In genomic region chr3:31172336-31172735, GRCh38 we compare ENCODE assay signal across 20 cellular contexts.
DNase-seq lines count a peak whose midpoint lies in the region; ATAC-seq, FAIRE-seq and TF ChIP-seq lines count a peak whose summit lies in the region.
"Had no signal": no experiment of that assay in that cellular context is flagged by ENCODE, and none has a peak within 500 bp of the region (broad histone marks: within the 10 kb centered on the region; RNA-seq: fewer than 3 reads in every experiment).

No MANE protein-coding gene starts in this region.

- H3K9ac ChIP-seq in HepG2 (ENCODE audit: insufficient read depth, low read depth, low read length) (no peak overlapping the region), astrocyte (ENCODE audit: low read length) (no peak overlapping the region), neuronal stem cell (ENCODE audit: low read depth, low read length, poor library complexity) (no peak overlapping the region)

- H3K79me1 ChIP-seq in neuronal stem cell (ENCODE audit: low read depth, low read length), result no peaks in the 10 kb centered on the region

- no peak overlapping the region for H2BK12ac ChIP-seq in neuronal stem cell (ENCODE audit: low read length)

- H3K18ac ChIP-seq in neuronal stem cell (ENCODE audit: low read length), result no peak overlapping the region

- H4K8ac ChIP-seq in neuronal stem cell (ENCODE audit: low read depth, low read length), result no peak overlapping the region

- intact Hi-C loops in right lobe of liver (cut with DNase I) (no loop called here), HepG2 (cut with micrococcal nuclease; ENCODE audit: unreplicated experiment) (no loop called here)

- H2BK120ac ChIP-seq in neuronal stem cell (ENCODE audit: low read depth, low read length), result no peak overlapping the region

- H3K4me1 ChIP-seq in right lobe of liver (peaks cover 0 to 10% (median under 1%) of the 10 kb centered on the region in 4 donors), HepG2 (ENCODE audit: insufficient read depth, low read length) (0 out of 2 replicates have a peak, but pooled peaks cover 5% of the 10 kb centered on the region), astrocyte (ENCODE audit: insufficient read depth, low read length) (peaks cover 23% of the 10 kb centered on the region), neuronal stem cell (ENCODE audit: control insufficient read depth in 2 of 2, insufficient read depth in 1 of 2, low read depth in 1 of 2, low read length in 2 of 2) (peaks cover 0 to 2% of the 10 kb centered on the region in 2 donors)
- H3K4me1 ChIP-seq: BE2C, SJCRH30 had no signal

- FAIRE-seq in HepG2 (lab: Jason Lieb, UNC), result no peak
- no peak for FAIRE-seq in astrocyte (lab: Jason Lieb, UNC)
- FAIRE-seq: A204.1, GM12891, H54 had no signal

- no peak overlapping the region for H4K91ac ChIP-seq in neuronal stem cell (ENCODE audit: low read depth, low read length, poor library complexity)

- no peaks in the 10 kb centered on the region for H3K9me3 Mint-ChIP-seq in astrocyte (ENCODE audit: unreplicated experiment)

- ATAC-seq in right lobe of liver (peak; percentile 31 to 55 (median 44)), HepG2 (no peak), HG02852 (IDR thresholded peaks at IDR 0.05; ENCODE audit: unreplicated experiment) (no peak), HG03280 (IDR thresholded peaks at IDR 0.05; ENCODE audit: unreplicated experiment) (no peak)

- no peak overlapping the region for H2BK15ac ChIP-seq in neuronal stem cell (ENCODE audit: low read length)

- no peak overlapping the region for H3K14ac ChIP-seq in neuronal stem cell (ENCODE audit: low read length)

- POLR2A ChIA-PET in HepG2 (lab: Yijun Ruan, JAX), result no interaction called here

- no peak overlapping the region for H3K23ac ChIP-seq in neuronal stem cell (ENCODE audit: low read depth, low read length, poor library complexity)

- H3K4me1 Mint-ChIP-seq in astrocyte (ENCODE audit: low read depth, unreplicated experiment), result peaks cover 37% of the 10 kb centered on the region

- H4K20me1 ChIP-seq in HepG2 (ENCODE audit: insufficient read depth, low read length) (no peaks in the 10 kb centered on the region), astrocyte (ENCODE audit: insufficient read depth, low read length) (no peaks in the 10 kb centered on the region)

- peak overlapping the region; percentile 96 for H3K27ac Mint-ChIP-seq in astrocyte (ENCODE audit: unreplicated experiment)

- H3K4me3 ChIP-seq in right lobe of liver (no peak overlapping the region), HepG2 (replicated peaks in 1 of 3; ENCODE audit: insufficient read depth in 1 of 3, low read depth in 2 of 3, low read length in 3 of 3) (no peak overlapping the region), astrocyte (ENCODE audit: insufficient read depth, low read depth, low read length) (no peak overlapping the region), neuronal stem cell (ENCODE audit: low read length in 2 of 2) (no peak overlapping the region)
- H3K4me3 ChIP-seq: SJCRH30 had no signal

- H3K27ac ChIP-seq in right lobe of liver, result no peak overlapping the region
- H3K27ac ChIP-seq in HepG2 (ENCODE audit: extremely low read length, insufficient read depth, low read length), result no peak overlapping the region
- peak overlapping the region; percentile 53 for H3K27ac ChIP-seq in astrocyte (ENCODE audit: low read depth, low read length)
- no peak overlapping the region for H3K27ac ChIP-seq in neuronal stem cell (replicated peaks; ENCODE audit: low read length)
- H3K27ac ChIP-seq: SJCRH30 had no signal

- TF ChIP-seq RAD21 in HepG2 (CRISPR knock-in tag; IDR thresholded peaks at IDR 0.05), result no peak

- DNase-seq in right lobe of liver, result no peak
- DNase-seq in HepG2 (ENCODE audit: low spot score), result no peak
- no peak for DNase-seq in astrocyte (ENCODE audit: low read depth)
- no peak for DNase-seq in neuronal stem cell (ENCODE audit: low spot score)
- DNase-seq in NCI-H748 treated with DMSO at 0.1 percent for 48 hours (lab: John Stamatoyannopoulos, UW), result no peak
- DNase-seq in activated naive CD4-positive, alpha-beta T cell (lab: John Stamatoyannopoulos, UW), result no peak
- DNase-seq: BE2C; CD4-positive, CD25-positive, alpha-beta regulatory T cell; DMS53; KG1; NCI-H1436; NCI-H1930; NCI-H345; NCI-H524 treated with DMSO at 0.1 percent for 48 hours; SJCRH30 had no signal

- H3K79me2 ChIP-seq in HepG2 (ENCODE audit: insufficient read depth, low read length) (no peaks in the 10 kb centered on the region), astrocyte (ENCODE audit: insufficient read depth, low read length) (no peaks in the 10 kb centered on the region)

- H3K27me3 ChIP-seq in right lobe of liver (no peaks in the 10 kb centered on the region), HepG2 (ENCODE audit: control insufficient read depth in 1 of 2, insufficient read depth in 2 of 2, low read length in 2 of 2) (no peaks in the 10 kb centered on the region), astrocyte (ENCODE audit: insufficient read depth, low read length) (no peaks in the 10 kb centered on the region), neuronal stem cell (ENCODE audit: control insufficient read depth in 3 of 3, insufficient read depth in 3 of 3, low read depth in 1 of 3, low read length in 3 of 3) (peaks cover 0 to 2% (median 0%) of the 10 kb centered on the region in 3 experiments)
- H3K27me3 ChIP-seq: BE2C, SJCRH30 had no signal

- H3K4ac ChIP-seq in neuronal stem cell (ENCODE audit: low read length), result no peak overlapping the region

- in situ Hi-C loops in HepG2 (cut with HindIII; ENCODE audit: extremely low pct_ligation_motif_present, low pct_unique_long_range_greater_than_20kb), result no loop called here

- no peaks in the 10 kb centered on the region for H3K36me3 Mint-ChIP-seq in astrocyte (ENCODE audit: low read depth, unreplicated experiment)
- H3K36me3 Mint-ChIP-seq: CD4-positive, CD25-positive, alpha-beta regulatory T cell had no signal

- no peaks in the 10 kb centered on the region for H3K27me3 Mint-ChIP-seq in astrocyte (ENCODE audit: low read depth, unreplicated experiment)
- H3K27me3 Mint-ChIP-seq: CD4-positive, CD25-positive, alpha-beta regulatory T cell had no signal

- H2AFZ ChIP-seq in HepG2 (ENCODE audit: low read length), result no peak overlapping the region
- no peak overlapping the region for H2AFZ ChIP-seq in astrocyte (ENCODE audit: low read depth, low read length)
- H2AFZ ChIP-seq in neuronal stem cell (ENCODE audit: low read length), result peak overlapping the region; percentile 60

- WGBS in right lobe of liver (ENCODE audit: insufficient coverage, low coverage, low lambda C conversion rate, missing lambda C conversion rate), result 44% methylated on average over 4 of the region's 4 CpGs
- WGBS in HepG2 (ENCODE audit: low lambda C conversion rate), result 68% methylated on average over 4 of the region's 4 CpGs
- WGBS in neuronal stem cell (ENCODE audit: extremely low coverage in 2 of 2, insufficient read length in 2 of 2, insufficient replicate concordance in 1 of 2), 2 donors, result no CpG with 5 or more reads among the region's 4 CpGs

- no peaks in the 10 kb centered on the region for H3K9me3 ChIP-seq in right lobe of liver
- no peaks in the 10 kb centered on the region for H3K9me3 ChIP-seq in HepG2 (ENCODE audit: low read length)
- no peaks in the 10 kb centered on the region for H3K9me3 ChIP-seq in astrocyte (ENCODE audit: insufficient read depth, low read depth, low read length)
- no peaks in the 10 kb centered on the region for H3K9me3 ChIP-seq in neuronal stem cell (replicated peaks in 1 of 2; ENCODE audit: control insufficient read depth in 2 of 2, insufficient read depth in 1 of 2, low read depth in 1 of 2, low read length in 2 of 2)
- H3K9me3 ChIP-seq: BE2C, SJCRH30 had no signal

- no peak for TF ChIP-seq POLR2A in right lobe of liver (IDR thresholded peaks at IDR 0.05)
- no peak for TF ChIP-seq POLR2A in HepG2 (IDR thresholded peaks at IDR 0.05; ENCODE audit: insufficient read depth in 1 of 2, low read depth in 2 of 2, low read length in 2 of 2)

- no peak overlapping the region for H3K4me3 Mint-ChIP-seq in astrocyte (ENCODE audit: unreplicated experiment)
- H3K4me3 Mint-ChIP-seq: CD4-positive, CD25-positive, alpha-beta regulatory T cell had no signal

- no peak overlapping the region for H3K4me2 ChIP-seq in HepG2 (ENCODE audit: low read depth, low read length)
- no peak overlapping the region for H3K4me2 ChIP-seq in astrocyte (ENCODE audit: low read length)
- H3K4me2 ChIP-seq in neuronal stem cell (ENCODE audit: insufficient read depth, low read length, poor library complexity, severe bottlenecking), result no peak overlapping the region

- no peak overlapping the region for H2AK5ac ChIP-seq in neuronal stem cell (ENCODE audit: low read depth, low read length)

- CTCF ChIA-PET in HepG2 (lab: Yijun Ruan, JAX; ENCODE audit: low intra/inter-chr PET ratio, low total read pairs), result no interaction called here

- BruUV-seq in HepG2 (replicated peaks; lab: Mats Ljungman, UMichigan), result no TSS peak

- TF ChIP-seq CTCF in right lobe of liver (IDR thresholded peaks at IDR 0.05) (no peak), HepG2 (CRISPR knock-in tag; IDR thresholded peaks at IDR 0.05) (no peak), astrocyte (IDR thresholded peaks at IDR 0.05; ENCODE audit: insufficient read depth, low read depth, low read length) (no peak)

- TF ChIP-seq EP300 in HepG2 (IDR thresholded peaks at IDR 0.05; ENCODE audit: low read depth in 2 of 2, low read length in 2 of 2) (no peak), HepG2 (CRISPR knock-in tag; IDR thresholded peaks at IDR 0.05; ENCODE audit: borderline replicate concordance) (no peak)

- H3K36me3 ChIP-seq in right lobe of liver (no peaks in the 10 kb centered on the region), HepG2 (replicated peaks in 1 of 2; ENCODE audit: control insufficient read depth in 1 of 2, insufficient read depth in 2 of 2, low read length in 2 of 2) (no peaks in the 10 kb centered on the region), astrocyte (ENCODE audit: insufficient read depth, low read length) (no peaks in the 10 kb centered on the region), neuronal stem cell (replicated peaks in 1 of 2; ENCODE audit: control insufficient read depth in 2 of 2, insufficient read depth in 2 of 2, low read length in 2 of 2) (no peaks in the 10 kb centered on the region)
- H3K36me3 ChIP-seq: BE2C, SJCRH30 had no signal

- no peak overlapping the region for H2BK5ac ChIP-seq in neuronal stem cell (ENCODE audit: low read length)

TF ChIP-seq in HepG2, 621 proteins besides CTCF, POLR2A, EP300 and RAD21 (continues in another document):
- TF ChIP-seq RAD51 (IDR thresholded peaks at IDR 0.05; ENCODE audit: borderline replicate concordance) (no peak), PITX1 (CRISPR knock-in tag; IDR thresholded peaks at IDR 0.05) (no peak), ZC3H4 (CRISPR knock-in tag; IDR thresholded peaks at IDR 0.05; ENCODE audit: borderline replicate concordance) (no peak), RFX5 (IDR thresholded peaks at IDR 0.05; ENCODE audit: low read depth, low read length) (no peak), NR0B2 (CRISPR knock-in tag; IDR thresholded peaks at IDR 0.05) (no peak), ZFP1 (CRISPR knock-in tag; IDR thresholded peaks at IDR 0.05) (no peak), AGO2 (optimal IDR thresholded peaks at IDR 0.05; ENCODE audit: low read depth, low read length) (no peak)

Comparison
In these comparisons a context has a peak if more than half of its experiments do, and no peak if none do; other contexts are left out.
1. ATAC-seq: peak in right lobe of liver (4 of 4); none in HepG2 (single experiment), HG02852 (single experiment) and HG03280 (single experiment).